18 cellular contexts compared by ENCODE assay signal in the genomic region with DNA sequence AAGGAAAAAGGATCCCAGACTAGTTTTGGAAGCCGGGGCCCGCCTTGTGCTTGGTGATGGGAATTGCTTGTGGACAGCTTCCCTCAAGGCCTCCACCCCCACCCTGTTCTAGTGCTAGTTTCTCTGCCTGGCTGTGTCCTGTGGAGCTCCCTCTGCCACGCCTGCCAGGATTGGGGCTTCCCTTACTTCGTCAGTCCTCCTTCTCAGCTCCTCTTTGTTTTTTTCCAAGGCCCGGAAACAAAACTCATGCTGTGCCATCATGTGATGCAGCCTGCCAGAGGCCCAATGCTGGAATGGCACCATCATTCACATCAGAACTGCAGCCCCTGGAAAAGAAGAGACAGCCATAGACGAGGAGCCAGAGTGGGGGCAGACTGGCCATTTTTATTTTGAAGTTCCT.
DNase-seq lines count a peak whose midpoint lies in the region; ATAC-seq lines count a peak whose summit lies in the region.
"Had no signal": no experiment of that assay in that cellular context is flagged by ENCODE, and none has a peak within 500 bp of the region (broad histone marks: within the 10 kb centered on the region; RNA-seq: fewer than 3 reads in every experiment).

No MANE protein-coding gene starts in this region.

- ATAC-seq in GM19463 (IDR thresholded peaks at IDR 0.05; ENCODE audit: unreplicated experiment) (no peak), GM19035 (IDR thresholded peaks at IDR 0.05; ENCODE audit: unreplicated experiment) (no peak), HG03159 (IDR thresholded peaks at IDR 0.05; ENCODE audit: unreplicated experiment) (no peak)
- ATAC-seq: K562 had no signal

- no peaks in the 10 kb centered on the region for H3K27me3 ChIP-seq in layer of hippocampus (ENCODE audit: control insufficient read depth, insufficient read depth, low read length)
- H3K27me3 ChIP-seq: right atrium auricular region, transverse colon had no signal

- H3K27ac ChIP-seq in caudate nucleus (ENCODE audit: low read depth, low read length) (peak overlapping the region; percentile 36), layer of hippocampus (ENCODE audit: low read depth, low read length) (peak overlapping the region; percentile 67)
- H3K27ac ChIP-seq: right atrium auricular region, transverse colon had no signal

- H3K4me3 Mint-ChIP-seq in activated naive CD4-positive, alpha-beta T cell treated with anti-CD3 and anti-CD28 coated beads, Interleukin-2, amount 10 ng/mL, durations not matched to agents 7 days and 5 days = no peak overlapping the region
- H3K4me3 Mint-ChIP-seq: activated CD4-positive, alpha-beta T cell treated with anti-CD3 and anti-CD28 coated beads, Interleukin-2, amount 10 ng/mL, durations not matched to agents 24 days and 14 days; CD8-positive, alpha-beta memory T cell had no signal

- CTCF ChIA-PET in activated naive CD4-positive, alpha-beta T cell treated with anti-CD3 and anti-CD28 coated beads, Interleukin-2, amount 10 ng/mL, durations not matched to agents 7 days and 5 days (lab: Charles Lee) = interaction anchor here (1.9 kb wide), 1 partner anchor 10 kb away, joined by 5 read pairs; no protein-coding TSS in a partner anchor

- H3K36me3 Mint-ChIP-seq in activated naive CD4-positive, alpha-beta T cell treated with anti-CD3 and anti-CD28 coated beads, Interleukin-2, amount 10 ng/mL, durations not matched to agents 7 days and 5 days = peaks cover 31% of the 10 kb centered on the region

- H3K27me3 Mint-ChIP-seq in activated naive CD4-positive, alpha-beta T cell treated with anti-CD3 and anti-CD28 coated beads, Interleukin-2, amount 10 ng/mL, durations not matched to agents 7 days and 5 days = no peaks in the 10 kb centered on the region
- H3K27me3 Mint-ChIP-seq: activated CD4-positive, alpha-beta T cell treated with anti-CD3 and anti-CD28 coated beads, Interleukin-2, amount 10 ng/mL, durations not matched to agents 24 days and 14 days had no signal

- no peaks in the 10 kb centered on the region for H3K4me1 Mint-ChIP-seq in activated naive CD4-positive, alpha-beta T cell treated with anti-CD3 and anti-CD28 coated beads, Interleukin-2, amount 10 ng/mL, durations not matched to agents 7 days and 5 days
- H3K4me1 Mint-ChIP-seq: activated CD4-positive, alpha-beta T cell treated with anti-CD3 and anti-CD28 coated beads, Interleukin-2, amount 10 ng/mL, durations not matched to agents 24 days and 14 days; CD8-positive, alpha-beta memory T cell had no signal

- H3K9me3 Mint-ChIP-seq in activated naive CD4-positive, alpha-beta T cell treated with anti-CD3 and anti-CD28 coated beads, Interleukin-2, amount 10 ng/mL, durations not matched to agents 7 days and 5 days = no peaks in the 10 kb centered on the region
- H3K9me3 Mint-ChIP-seq: activated CD4-positive, alpha-beta T cell treated with anti-CD3 and anti-CD28 coated beads, Interleukin-2, amount 10 ng/mL, durations not matched to agents 24 days and 14 days; CD8-positive, alpha-beta memory T cell had no signal

- peak; percentile 55 for DNase-seq in NCI-H69 (lab: John Stamatoyannopoulos, UW)
- DNase-seq in caudate nucleus (lab: John Stamatoyannopoulos, UW) = peak in 11 of 61 donors; percentile 19 to 38 (median 30)
- DNase-seq in smooth muscle cell of the brain vasculature (ENCODE audit: low read depth, low spot score) = peak; percentile 21
- no peak for DNase-seq in activated naive CD4-positive, alpha-beta T cell treated with anti-CD3 and anti-CD28 coated beads, Interleukin-2, amount 10 ng/mL, durations not matched to agents 7 days and 5 days
- DNase-seq: activated CD4-positive, alpha-beta T cell treated with anti-CD3 and anti-CD28 coated beads, Interleukin-2, amount 10 ng/mL, durations not matched to agents 24 days and 14 days; activated gamma-delta T cell; cerebellar nuclear complex; DMS79; NCI-H1694 treated with DMSO at 0.1 percent for 48 hours; stimulated activated naive CD4-positive, alpha-beta T cell; transverse colon had no signal

- no peak overlapping the region for H3K27ac Mint-ChIP-seq in activated naive CD4-positive, alpha-beta T cell treated with anti-CD3 and anti-CD28 coated beads, Interleukin-2, amount 10 ng/mL, durations not matched to agents 7 days and 5 days
- H3K27ac Mint-ChIP-seq: activated CD4-positive, alpha-beta T cell treated with anti-CD3 and anti-CD28 coated beads, Interleukin-2, amount 10 ng/mL, durations not matched to agents 24 days and 14 days had no signal
